In genomic region chr12:51246254-51246853, GRCh38 we compare ENCODE assay signal across 8 cellular contexts. TPM values are rescaled to one million over a fixed set of nuclear protein-coding genes. Genes with fewer than 3 reads are reported as not detected.
DNase-seq lines count a peak whose midpoint lies in the region; ATAC-seq and TF ChIP-seq lines count a peak whose summit lies in the region.

No MANE protein-coding gene starts in this region.

- H3K27me3 Mint-ChIP-seq in CD4-positive, alpha-beta memory T cell = no peaks in the 10 kb centered on the region
- no peaks in the 10 kb centered on the region for H3K27me3 Mint-ChIP-seq in activated CD4-positive, alpha-beta memory T cell treated with anti-CD3 and anti-CD28 coated beads for 36 hours

- H3K9me3 Mint-ChIP-seq in CD4-positive, alpha-beta memory T cell = peaks cover 0 to 2% (median 0%) of the 10 kb centered on the region in 8 donors
- no peaks in the 10 kb centered on the region for H3K9me3 Mint-ChIP-seq in activated CD4-positive, alpha-beta memory T cell treated with anti-CD3 and anti-CD28 coated beads for 36 hours

- POLR2A ChIA-PET in CD4-positive, alpha-beta memory T cell (lab: Charles Lee; ENCODE audit: partially characterized antibody) = interaction anchor here (1.1 to 3.2 kb wide), 4 partner anchors 8 to 84 kb away, joined by 3 to 16 read pairs (median 6); partner anchors contain the start of genes DAZAP2 and SMAGP
- POLR2A ChIA-PET in activated CD4-positive, alpha-beta memory T cell treated with anti-CD3 and anti-CD28 coated beads for 36 hours (lab: Charles Lee) = interaction anchor here (0.7 to 1.0 kb wide), 2 partner anchors 24 to 525 kb away, joined by 4 read pairs; no protein-coding TSS in a partner anchor

- no peaks in the 10 kb centered on the region for H3K9me3 ChIP-seq in CD4-positive, alpha-beta memory T cell (ENCODE audit: control insufficient read depth in 1 of 2, low read length in 2 of 2)
- H3K9me3 ChIP-seq in KOPT-K1 (ENCODE audit: insufficient read depth, low read length, poor library complexity, severe bottlenecking) = no peaks in the 10 kb centered on the region
- H3K9me3 ChIP-seq in left ventricle myocardium inferior (replicated peaks) = no peaks in the 10 kb centered on the region

- H3K36me3 ChIP-seq in CD4-positive, alpha-beta memory T cell (ENCODE audit: insufficient read depth, low read length) = peaks cover 16% of the 10 kb centered on the region
- H3K36me3 ChIP-seq in KOPT-K1 (ENCODE audit: insufficient read depth, low read length) = peaks cover 43% of the 10 kb centered on the region
- H3K36me3 ChIP-seq in left ventricle myocardium inferior = peaks cover 32% of the 10 kb centered on the region

- H3K4me3 ChIP-seq in CD4-positive, alpha-beta memory T cell (ENCODE audit: low read length in 2 of 2) = no peak overlapping the region
- no peak overlapping the region for H3K4me3 ChIP-seq in left ventricle myocardium inferior

- peak; percentile 62 for ATAC-seq in stimulated activated naive CD8-positive, alpha-beta T cell treated with anti-CD3 and anti-CD28 coated beads, Interleukin-15, Interleukin-2, amounts not matched to agents 100 U/mL and 50 U/mL, for 24 hours
- ATAC-seq in HG03439 (IDR thresholded peaks at IDR 0.05; ENCODE audit: unreplicated experiment) = no peak
- no peak for ATAC-seq in HG03565 (IDR thresholded peaks at IDR 0.05; ENCODE audit: unreplicated experiment)

- H3K27me3 ChIP-seq in CD4-positive, alpha-beta memory T cell (ENCODE audit: insufficient read depth, low read length) = no peaks in the 10 kb centered on the region
- no peaks in the 10 kb centered on the region for H3K27me3 ChIP-seq in left ventricle myocardium inferior (ENCODE audit: low read depth)

- intact Hi-C loops in CD4-positive, alpha-beta memory T cell (cut with micrococcal nuclease) = no loop called here
- intact Hi-C loops in activated CD4-positive, alpha-beta memory T cell treated with anti-CD3 and anti-CD28 coated beads for 36 hours (cut with micrococcal nuclease) = loop anchor here (2.0 to 10.0 kb wide), 2 partner anchors 164 to 482 kb away; partner anchors contain the start of genes ATF1 and CSRNP2
- intact Hi-C loops in left ventricle myocardium inferior (cut with micrococcal nuclease) = no loop called here

- TF ChIP-seq CTCF in left ventricle myocardium inferior (IDR thresholded peaks at IDR 0.05; ENCODE audit: borderline replicate concordance) = peak; percentile 25

- peaks cover 44 to 75% (median 55%) of the 10 kb centered on the region in 4 donors for H3K4me1 Mint-ChIP-seq in CD4-positive, alpha-beta memory T cell
- peaks cover 46% of the 10 kb centered on the region for H3K4me1 Mint-ChIP-seq in activated CD4-positive, alpha-beta memory T cell treated with anti-CD3 and anti-CD28 coated beads for 36 hours (ENCODE audit: low read depth)

- H3K36me3 Mint-ChIP-seq in CD4-positive, alpha-beta memory T cell = peaks cover 15 to 39% of the 10 kb centered on the region in 2 donors
- H3K36me3 Mint-ChIP-seq in activated CD4-positive, alpha-beta memory T cell treated with anti-CD3 and anti-CD28 coated beads for 36 hours = peaks cover 18% of the 10 kb centered on the region

- peak overlapping the region in 7 of 8 donors; percentile 32 to 58 (median 45) for H3K4me3 Mint-ChIP-seq in CD4-positive, alpha-beta memory T cell
- H3K4me3 Mint-ChIP-seq in activated CD4-positive, alpha-beta memory T cell treated with anti-CD3 and anti-CD28 coated beads for 36 hours = peak overlapping the region; percentile 15

- H3K27ac Mint-ChIP-seq in CD4-positive, alpha-beta memory T cell = peak overlapping the region; percentile 88 to 100 (median 92)
- peak overlapping the region; percentile 85 for H3K27ac Mint-ChIP-seq in activated CD4-positive, alpha-beta memory T cell treated with anti-CD3 and anti-CD28 coated beads for 36 hours

- DNase-seq in CD4-positive, alpha-beta memory T cell = peak; percentile 38 to 71 (median 57)
- DNase-seq in activated CD4-positive, alpha-beta memory T cell treated with anti-CD3 and anti-CD28 coated beads for 36 hours = peak; percentile 61
- DNase-seq in left ventricle myocardium inferior (no peak), NCI-H510A treated with DMSO at 0.1 percent for 48 hours (lab: John Stamatoyannopoulos, UW) (no peak)
- peak; percentile 30 for DNase-seq in stimulated activated naive CD8-positive, alpha-beta T cell treated with anti-CD3 and anti-CD28 coated beads, Interleukin-15, Interleukin-2, amounts not matched to agents 100 U/mL and 50 U/mL, for 24 hours

- CTCF ChIA-PET in CD4-positive, alpha-beta memory T cell (lab: Charles Lee; ENCODE audit: partially characterized antibody) = interaction anchor here (1.0 to 1.2 kb wide), 3 partner anchors 28 to 200 kb away, joined by 3 to 4 read pairs (median 3); no protein-coding TSS in a partner anchor
- CTCF ChIA-PET in activated CD4-positive, alpha-beta memory T cell treated with anti-CD3 and anti-CD28 coated beads for 36 hours (lab: Charles Lee) = interaction anchor here (1.5 to 1.9 kb wide), 2 partner anchors 16 to 95 kb away, joined by 6 to 7 read pairs; no protein-coding TSS in a partner anchor

- H3K27ac ChIP-seq in CD4-positive, alpha-beta memory T cell (ENCODE audit: low read depth, low read length) = peak overlapping the region; percentile 42
- H3K27ac ChIP-seq in KOPT-K1 (ENCODE audit: low read depth, low read length, poor library complexity, severe bottlenecking) (peak overlapping the region; percentile 56), left ventricle myocardium inferior (replicated peaks) (peak overlapping the region; percentile 51)

- peaks cover 53% of the 10 kb centered on the region for H3K4me1 ChIP-seq in CD4-positive, alpha-beta memory T cell (ENCODE audit: insufficient read depth, low read length)
- H3K4me1 ChIP-seq in left ventricle myocardium inferior = peaks cover 46% of the 10 kb centered on the region

RNA-seq across cellular contexts. Expression of gene DAZAP2, which starts 7.7 kb away (rescaled TPM):
- total RNA-seq in CD4-positive, alpha-beta memory T cell = 100 to 1,000 TPM; 275 to 286 TPM
- polyA plus RNA-seq in CD4-positive, alpha-beta memory T cell = 1,000 to 10,000 TPM; 1,322 to 2,333 TPM
- 100 to 1,000 TPM; 106 to 119 TPM for total RNA-seq in activated CD4-positive, alpha-beta memory T cell treated with anti-CD3 and anti-CD28 coated beads for 36 hours
- 179 TPM for total RNA-seq in left ventricle myocardium inferior

RNA-seq across cellular contexts. Expression of gene SMAGP, which starts 23.9 kb away (rescaled TPM):
- total RNA-seq in CD4-positive, alpha-beta memory T cell = 1 to 10 TPM; 3.9 to 5.5 TPM
- polyA plus RNA-seq in CD4-positive, alpha-beta memory T cell = 10 to 100 TPM; 10.6 to 18.9 TPM
- under 1 TPM; 0.55 to 0.73 TPM for total RNA-seq in activated CD4-positive, alpha-beta memory T cell treated with anti-CD3 and anti-CD28 coated beads for 36 hours
- 3.3 TPM for total RNA-seq in left ventricle myocardium inferior

RNA-seq across cellular contexts. Expression of gene POU6F1, which starts 28.5 kb away (rescaled TPM):
- 10 to 100 TPM; 71.9 to 79.8 TPM for total RNA-seq in CD4-positive, alpha-beta memory T cell
- polyA plus RNA-seq in CD4-positive, alpha-beta memory T cell = 1 to 10 TPM; 1.4 to 8.5 TPM
- total RNA-seq in activated CD4-positive, alpha-beta memory T cell treated with anti-CD3 and anti-CD28 coated beads for 36 hours = 10 to 100 TPM; 12.1 to 12.4 TPM
- 9.9 TPM for total RNA-seq in left ventricle myocardium inferior

Comparison
In these comparisons a context has a peak if more than half of its experiments do, and no peak if none do; other contexts are left out.
1. DNase-seq: peak in CD4-positive, alpha-beta memory T cell (5 of 5), activated CD4-positive, alpha-beta memory T cell treated with anti-CD3 and anti-CD28 coated beads for 36 hours (single experiment) and stimulated activated naive CD8-positive, alpha-beta T cell treated with anti-CD3 and anti-CD28 coated beads, Interleukin-15, Interleukin-2, amounts not matched to agents 100 U/mL and 50 U/mL, for 24 hours (single experiment); none in left ventricle myocardium inferior (single experiment) and NCI-H510A treated with DMSO at 0.1 percent for 48 hours (single experiment).
2. Peak in every context shown above with its lines, with median percentiles within 50 percentile points of each other: H3K27ac ChIP-seq.